Comparison of ENCODE assay signal across 9 cellular contexts in genomic region chr19:7515091-7515470, GRCh38. TPM values are rescaled to one million over a fixed set of nuclear protein-coding genes. Genes with fewer than 3 reads are reported as not detected.
DNase-seq lines count a peak whose midpoint lies in the region; ATAC-seq and TF ChIP-seq lines count a peak whose summit lies in the region.
"Had no signal": no experiment of that assay in that cellular context is flagged by ENCODE, and none has a peak within 500 bp of the region (broad histone marks: within the 10 kb centered on the region; RNA-seq: fewer than 3 reads in every experiment).

No MANE protein-coding gene starts in this region.

- H3K27me3 ChIP-seq in thyroid gland, result no peaks in the 10 kb centered on the region

- H3K4me3 Mint-ChIP-seq in T-helper 1 cell treated with Interleukin-12 subunit alpha and Interleukin-12 subunit beta and Interleukin-4 antibody, amounts not matched to agents 30 μg/mL and 1 μg/mL, for 36 hours, result peak overlapping the region; percentile 83
- H3K4me3 Mint-ChIP-seq in MCF 10A (ENCODE audit: unreplicated experiment) (peak overlapping the region; percentile 74), memory B cell (peak overlapping the region; percentile 91)

- no peaks in the 10 kb centered on the region for H3K9me3 ChIP-seq in thyroid gland

- 68 to 72% methylated on average over 10 of the region's 10 CpGs for WGBS in thyroid gland, 2 donors

- peaks cover 8% of the 10 kb centered on the region for H3K4me1 Mint-ChIP-seq in T-helper 1 cell treated with Interleukin-12 subunit alpha and Interleukin-12 subunit beta and Interleukin-4 antibody, amounts not matched to agents 30 μg/mL and 1 μg/mL, for 36 hours (ENCODE audit: low read depth)
- H3K4me1 Mint-ChIP-seq in MCF 10A (ENCODE audit: insufficient read depth, unreplicated experiment) (peaks cover 7% of the 10 kb centered on the region), memory B cell (peaks cover 9% of the 10 kb centered on the region)

- H3K9me3 Mint-ChIP-seq in T-helper 1 cell treated with Interleukin-12 subunit alpha and Interleukin-12 subunit beta and Interleukin-4 antibody, amounts not matched to agents 30 μg/mL and 1 μg/mL, for 36 hours, result no peaks in the 10 kb centered on the region
- H3K9me3 Mint-ChIP-seq in MCF 10A (ENCODE audit: unreplicated experiment) (no peaks in the 10 kb centered on the region), memory B cell (no peaks in the 10 kb centered on the region)

- no TSS peak for BruUV-seq in MCF 10A (replicated peaks; lab: Mats Ljungman, UMichigan)

- H3K36me3 ChIP-seq in thyroid gland, result peaks cover 6 to 7% of the 10 kb centered on the region in 2 donors

- peaks cover 38% of the 10 kb centered on the region for H3K27me3 Mint-ChIP-seq in T-helper 1 cell treated with Interleukin-12 subunit alpha and Interleukin-12 subunit beta and Interleukin-4 antibody, amounts not matched to agents 30 μg/mL and 1 μg/mL, for 36 hours (ENCODE audit: low read depth)
- H3K27me3 Mint-ChIP-seq in MCF 10A (ENCODE audit: insufficient read depth, unreplicated experiment) (no peaks in the 10 kb centered on the region), memory B cell (peaks cover 14% of the 10 kb centered on the region)

- no peak overlapping the region for H3K4me3 ChIP-seq in thyroid gland (replicated peaks in 1 of 3)

- peaks cover 8 to 9% of the 10 kb centered on the region in 2 donors for H3K4me1 ChIP-seq in thyroid gland

- TF ChIP-seq CTCF in MCF 10A (IDR thresholded peaks at IDR 0.05; ENCODE audit: unreplicated experiment) (no peak), thyroid gland (IDR thresholded peaks at IDR 0.05) (no peak)

- POLR2A ChIA-PET in MCF 10A (lab: Yijun Ruan, JAX), result interaction anchor here (0.6 to 1.5 kb wide), 4 partner anchors 18 to 131 kb away, joined by 3 to 4 read pairs (median 4); partner anchors contain the start of genes PET100, PNPLA6 and XAB2

- no peak for DNase-seq in T-helper 1 cell
- no peak for DNase-seq in MCF 10A (ENCODE audit: unreplicated experiment)
- DNase-seq in memory B cell (ENCODE audit: low spot score in 2 of 2), result no peak
- no peak for DNase-seq in thyroid gland
- DNase-seq: amniotic stem cell had no signal

- TF ChIP-seq POLR2A in thyroid gland (IDR thresholded peaks at IDR 0.05), result no peak

- CTCF ChIA-PET in MCF 10A (lab: Yijun Ruan, JAX), result no interaction called here

- peaks cover 3% of the 10 kb centered on the region for H3K36me3 Mint-ChIP-seq in T-helper 1 cell treated with Interleukin-12 subunit alpha and Interleukin-12 subunit beta and Interleukin-4 antibody, amounts not matched to agents 30 μg/mL and 1 μg/mL, for 36 hours (ENCODE audit: low read depth)
- H3K36me3 Mint-ChIP-seq in MCF 10A (ENCODE audit: insufficient read depth, unreplicated experiment), result no peaks in the 10 kb centered on the region
- peaks cover 5% of the 10 kb centered on the region for H3K36me3 Mint-ChIP-seq in memory B cell

- ATAC-seq in memory B cell (ENCODE audit: low read depth) (no peak), HG03045 (IDR thresholded peaks at IDR 0.05; ENCODE audit: unreplicated experiment) (no peak), GM19463 (IDR thresholded peaks at IDR 0.05; ENCODE audit: unreplicated experiment) (no peak), HG03571 (IDR thresholded peaks at IDR 0.05; ENCODE audit: unreplicated experiment) (no peak)

- peak overlapping the region in 2 of 3 donors; percentile 5 to 74 for H3K27ac ChIP-seq in thyroid gland

- intact Hi-C loops in MCF 10A (cut with micrococcal nuclease), result no loop called here
- intact Hi-C loops in thyroid gland (cut with DNase I), result no loop called here

- H3K27ac Mint-ChIP-seq in T-helper 1 cell treated with Interleukin-12 subunit alpha and Interleukin-12 subunit beta and Interleukin-4 antibody, amounts not matched to agents 30 μg/mL and 1 μg/mL, for 36 hours, result no peak overlapping the region
- H3K27ac Mint-ChIP-seq in MCF 10A (ENCODE audit: low read depth, unreplicated experiment) (peak overlapping the region; percentile 85), memory B cell (peak overlapping the region; percentile 62)

RNA-seq across cellular contexts. Expression of gene ZNF358, which starts 0.8 kb away (rescaled TPM):
- total RNA-seq in MCF 10A (2022), result 16.9 and 17.7 TPM in 2 replicates
- total RNA-seq in thyroid gland, result 100 to 1,000 TPM in 1 of 4 donors, 10 to 100 TPM in 3; 57.6 to 102 (median 69.5) TPM

RNA-seq across cellular contexts. Expression of gene MCOLN1, which starts 7.3 kb away (rescaled TPM):
- 10.8 and 13.9 TPM in 2 replicates for total RNA-seq in MCF 10A (2022)
- total RNA-seq in thyroid gland, result 10 to 100 TPM in 3 of 4 donors, 1 to 10 TPM in 1; 9.1 to 25.0 (median 14.5) TPM

RNA-seq across cellular contexts. Expression of gene PNPLA6, which starts 20.4 kb away (rescaled TPM):
- total RNA-seq in MCF 10A (2022) (75.8 and 96.1 TPM in 2 replicates), thyroid gland (10 to 100 TPM; 53.2 to 93.9 (median 84.1) TPM)

RNA-seq across cellular contexts. Expression of gene PEX11G, which starts 26.2 kb away (rescaled TPM):
- 5.5 and 6.4 TPM in 2 replicates for total RNA-seq in MCF 10A (2022)
- 10 to 100 TPM in 1 of 4 donors, 1 to 10 TPM in 3; 2.3 to 11.5 (median 5.5) TPM for total RNA-seq in thyroid gland
